1 cellular context compared by ENCODE assay signal in the genomic region with DNA sequence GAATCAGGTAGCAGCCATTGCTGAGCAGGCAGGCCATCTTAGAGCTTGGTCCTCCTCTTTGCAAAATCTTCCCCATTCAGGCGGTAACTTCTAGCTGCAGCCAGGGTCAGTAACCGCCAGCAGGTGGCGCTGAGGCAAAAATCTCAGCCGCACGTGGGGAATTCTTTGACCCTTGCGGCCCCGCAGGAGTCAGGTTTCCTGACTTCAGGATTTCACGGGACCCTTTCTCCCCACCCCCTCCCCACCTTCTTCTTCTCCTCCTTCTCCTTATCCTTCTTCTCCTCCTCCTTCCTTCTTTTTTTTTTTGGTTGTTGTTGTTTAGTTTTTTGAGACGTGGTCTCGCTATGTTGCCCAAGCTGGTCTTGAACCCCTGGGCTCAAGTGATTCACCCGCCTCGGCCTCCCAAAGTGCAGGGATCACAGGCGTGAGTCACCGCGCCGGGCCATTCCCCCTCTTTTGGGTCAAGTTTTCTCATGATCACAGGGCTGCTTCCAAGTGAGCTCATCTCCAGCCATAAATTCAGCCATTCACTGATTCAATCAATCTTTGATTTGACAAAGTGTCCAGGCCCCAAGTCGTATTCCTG.
A peak's percentile ranks its signal among the peaks of the same experiment; 100 is the strongest.
TF ChIP-seq lines count a peak whose summit lies in the region.

No MANE protein-coding gene starts in this region.

TF ChIP-seq in K562, 482 proteins besides CTCF, POLR2A, EP300 and RAD21 (continued from another document and continues in another):
- TF ChIP-seq, protein P1, sequence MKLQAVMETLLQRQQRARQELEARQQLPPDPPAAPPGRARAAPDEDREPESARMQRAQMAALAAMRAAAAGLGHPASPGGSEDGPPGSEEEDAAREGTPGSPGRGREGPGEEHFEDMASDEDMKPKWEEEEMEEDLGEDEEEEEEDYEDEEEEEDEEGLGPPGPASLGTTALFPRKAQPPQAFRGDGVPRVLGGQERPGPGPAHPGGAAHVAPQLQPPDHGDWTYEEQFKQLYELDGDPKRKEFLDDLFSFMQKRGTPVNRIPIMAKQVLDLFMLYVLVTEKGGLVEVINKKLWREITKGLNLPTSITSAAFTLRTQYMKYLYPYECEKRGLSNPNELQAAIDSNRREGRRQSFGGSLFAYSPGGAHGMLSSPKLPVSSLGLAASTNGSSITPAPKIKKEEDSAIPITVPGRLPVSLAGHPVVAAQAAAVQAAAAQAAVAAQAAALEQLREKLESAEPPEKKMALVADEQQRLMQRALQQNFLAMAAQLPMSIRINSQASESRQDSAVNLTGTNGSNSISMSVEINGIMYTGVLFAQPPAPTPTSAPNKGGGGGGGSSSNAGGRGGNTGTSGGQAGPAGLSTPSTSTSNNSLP (IDR thresholded peaks at IDR 0.05; ENCODE audit: borderline replicate concordance, low read depth, low read length), result no peak
- TF ChIP-seq, protein P2, sequence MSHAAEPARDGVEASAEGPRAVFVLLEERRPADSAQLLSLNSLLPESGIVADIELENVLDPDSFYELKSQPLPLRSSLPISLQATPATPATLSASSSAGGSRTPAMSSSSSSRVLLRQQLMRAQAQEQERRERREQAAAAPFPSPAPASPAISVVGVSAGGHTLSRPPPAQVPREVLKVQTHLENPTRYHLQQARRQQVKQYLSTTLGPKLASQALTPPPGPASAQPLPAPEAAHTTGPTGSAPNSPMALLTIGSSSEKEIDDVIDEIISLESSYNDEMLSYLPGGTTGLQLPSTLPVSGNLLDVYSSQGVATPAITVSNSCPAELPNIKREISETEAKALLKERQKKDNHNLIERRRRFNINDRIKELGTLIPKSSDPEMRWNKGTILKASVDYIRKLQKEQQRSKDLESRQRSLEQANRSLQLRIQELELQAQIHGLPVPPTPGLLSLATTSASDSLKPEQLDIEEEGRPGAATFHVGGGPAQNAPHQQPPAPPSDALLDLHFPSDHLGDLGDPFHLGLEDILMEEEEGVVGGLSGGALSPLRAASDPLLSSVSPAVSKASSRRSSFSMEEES (CRISPR knock-in tag; IDR thresholded peaks at IDR 0.05), result no peak
- TF ChIP-seq SREBF2 (CRISPR knock-in tag; IDR thresholded peaks at IDR 0.05) (no peak), MAFF (IDR thresholded peaks at IDR 0.05; ENCODE audit: low read length) (no peak), MECOM (CRISPR knock-in tag; IDR thresholded peaks at IDR 0.05) (no peak), HDGF (IDR thresholded peaks at IDR 0.05) (0 out of 2 replicates have a peak, but pooled peaks have one; percentile 32), SMAD3 (CRISPR knock-in tag; conservative IDR thresholded peaks at IDR 0.05) (0 out of 2 replicates have a peak, but pooled peaks have one; percentile 40), ZNF561 (CRISPR knock-in tag; conservative IDR thresholded peaks at IDR 0.05) (no peak), CREB1 (IDR thresholded peaks at IDR 0.05) (no peak), CREB1 (CRISPR knock-in tag; IDR thresholded peaks at IDR 0.05) (no peak), JUN (IDR thresholded peaks at IDR 0.05; ENCODE audit: borderline replicate concordance, low read depth, low read length) (peak; percentile 16; the same call in 1 of the 2 replicates), JUN (CRISPR knock-in tag; IDR thresholded peaks at IDR 0.05; ENCODE audit: borderline replicate concordance) (no peak), ZNF436 (CRISPR knock-in tag; IDR thresholded peaks at IDR 0.05) (no peak), ADNP (tag; IDR thresholded peaks at IDR 0.05) (no peak), NCOR1 (IDR thresholded peaks at IDR 0.05) (no peak), HLTF (IDR thresholded peaks at IDR 0.05) (peak; percentile 90), NCOA6 (IDR thresholded peaks at IDR 0.05) (no peak), CCAR2 (IDR thresholded peaks at IDR 0.05; ENCODE audit: low read depth, low read length) (no peak), ARHGAP35 (IDR thresholded peaks at IDR 0.05; ENCODE audit: partially characterized antibody) (peak; percentile 61), SLC30A9 (CRISPR knock-in tag; IDR thresholded peaks at IDR 0.05) (no peak), ILK (tag; IDR thresholded peaks at IDR 0.05; ENCODE audit: borderline replicate concordance, low read depth) (no peak), KLF10 (CRISPR knock-in tag; IDR thresholded peaks at IDR 0.05) (no peak), NR2F6 (CRISPR knock-in tag; IDR thresholded peaks at IDR 0.05) (no peak), SMAD4 (CRISPR knock-in tag; conservative IDR thresholded peaks at IDR 0.05) (peak; percentile 51; the same call in 1 of the 2 replicates), EP400 (IDR thresholded peaks at IDR 0.05) (no peak; the same call in 1 of the 2 replicates)
- TF ChIP-seq, protein P3, sequence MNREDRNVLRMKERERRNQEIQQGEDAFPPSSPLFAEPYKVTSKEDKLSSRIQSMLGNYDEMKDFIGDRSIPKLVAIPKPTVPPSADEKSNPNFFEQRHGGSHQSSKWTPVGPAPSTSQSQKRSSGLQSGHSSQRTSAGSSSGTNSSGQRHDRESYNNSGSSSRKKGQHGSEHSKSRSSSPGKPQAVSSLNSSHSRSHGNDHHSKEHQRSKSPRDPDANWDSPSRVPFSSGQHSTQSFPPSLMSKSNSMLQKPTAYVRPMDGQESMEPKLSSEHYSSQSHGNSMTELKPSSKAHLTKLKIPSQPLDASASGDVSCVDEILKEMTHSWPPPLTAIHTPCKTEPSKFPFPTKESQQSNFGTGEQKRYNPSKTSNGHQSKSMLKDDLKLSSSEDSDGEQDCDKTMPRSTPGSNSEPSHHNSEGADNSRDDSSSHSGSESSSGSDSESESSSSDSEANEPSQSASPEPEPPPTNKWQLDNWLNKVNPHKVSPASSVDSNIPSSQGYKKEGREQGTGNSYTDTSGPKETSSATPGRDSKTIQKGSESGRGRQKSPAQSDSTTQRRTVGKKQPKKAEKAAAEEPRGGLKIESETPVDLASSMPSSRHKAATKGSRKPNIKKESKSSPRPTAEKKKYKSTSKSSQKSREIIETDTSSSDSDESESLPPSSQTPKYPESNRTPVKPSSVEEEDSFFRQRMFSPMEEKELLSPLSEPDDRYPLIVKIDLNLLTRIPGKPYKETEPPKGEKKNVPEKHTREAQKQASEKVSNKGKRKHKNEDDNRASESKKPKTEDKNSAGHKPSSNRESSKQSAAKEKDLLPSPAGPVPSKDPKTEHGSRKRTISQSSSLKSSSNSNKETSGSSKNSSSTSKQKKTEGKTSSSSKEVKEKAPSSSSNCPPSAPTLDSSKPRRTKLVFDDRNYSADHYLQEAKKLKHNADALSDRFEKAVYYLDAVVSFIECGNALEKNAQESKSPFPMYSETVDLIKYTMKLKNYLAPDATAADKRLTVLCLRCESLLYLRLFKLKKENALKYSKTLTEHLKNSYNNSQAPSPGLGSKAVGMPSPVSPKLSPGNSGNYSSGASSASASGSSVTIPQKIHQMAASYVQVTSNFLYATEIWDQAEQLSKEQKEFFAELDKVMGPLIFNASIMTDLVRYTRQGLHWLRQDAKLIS (CRISPR knock-in tag; IDR thresholded peaks at IDR 0.05), result no peak
- TF ChIP-seq, protein P4, sequence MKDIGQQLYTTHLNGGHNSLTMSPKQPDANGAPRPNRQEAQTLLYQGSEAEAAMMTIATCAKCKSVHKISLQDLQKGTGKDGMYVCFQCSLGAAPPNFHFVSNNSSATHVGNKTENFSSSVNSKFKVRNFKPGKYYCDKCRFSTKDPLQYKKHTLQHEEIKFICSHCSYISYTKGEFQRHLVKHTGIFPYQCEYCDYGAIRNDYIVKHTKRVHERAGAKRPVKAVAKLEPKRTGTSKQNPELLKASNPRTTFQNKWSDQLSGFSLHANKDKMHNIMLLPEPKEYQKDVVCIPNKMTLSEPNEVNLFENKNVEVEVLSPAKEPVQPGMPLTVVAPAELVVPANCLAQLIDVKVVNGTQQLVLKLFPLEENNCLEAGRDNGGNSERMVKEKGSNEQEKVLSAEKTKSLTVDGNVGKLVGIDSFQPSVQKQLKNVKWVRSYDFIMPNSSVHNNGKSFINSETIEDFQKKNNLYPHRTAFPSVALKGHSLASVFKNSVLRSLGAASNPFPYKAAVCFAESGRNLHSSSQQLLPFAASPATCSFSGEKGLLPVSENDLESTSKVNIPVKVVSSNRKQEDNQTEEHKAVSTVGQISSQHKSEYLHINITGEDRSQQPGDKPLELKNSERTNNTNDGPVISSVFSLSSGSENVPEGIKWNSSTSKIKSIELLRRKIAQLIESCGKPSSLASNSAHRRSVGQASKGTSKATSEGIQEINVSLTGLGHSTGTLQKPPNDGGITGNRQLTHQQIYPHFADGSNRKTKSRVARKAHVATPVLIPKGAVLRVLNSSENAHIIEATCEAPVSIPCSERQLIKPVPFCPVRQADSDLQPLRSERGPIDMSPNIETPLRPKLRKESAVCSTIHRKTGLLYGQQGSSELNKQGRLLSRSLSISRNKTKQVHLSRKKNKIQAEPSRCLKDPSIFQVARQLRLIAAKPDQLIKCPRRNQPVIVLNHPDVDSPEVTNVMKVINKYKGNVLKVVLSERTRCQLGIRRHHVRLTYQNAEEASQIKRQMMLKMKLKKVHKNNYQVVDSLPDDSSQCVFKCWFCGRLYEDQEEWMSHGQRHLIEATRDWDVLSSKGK (CRISPR knock-in tag; IDR thresholded peaks at IDR 0.05), result no peak
- TF ChIP-seq, protein P5, sequence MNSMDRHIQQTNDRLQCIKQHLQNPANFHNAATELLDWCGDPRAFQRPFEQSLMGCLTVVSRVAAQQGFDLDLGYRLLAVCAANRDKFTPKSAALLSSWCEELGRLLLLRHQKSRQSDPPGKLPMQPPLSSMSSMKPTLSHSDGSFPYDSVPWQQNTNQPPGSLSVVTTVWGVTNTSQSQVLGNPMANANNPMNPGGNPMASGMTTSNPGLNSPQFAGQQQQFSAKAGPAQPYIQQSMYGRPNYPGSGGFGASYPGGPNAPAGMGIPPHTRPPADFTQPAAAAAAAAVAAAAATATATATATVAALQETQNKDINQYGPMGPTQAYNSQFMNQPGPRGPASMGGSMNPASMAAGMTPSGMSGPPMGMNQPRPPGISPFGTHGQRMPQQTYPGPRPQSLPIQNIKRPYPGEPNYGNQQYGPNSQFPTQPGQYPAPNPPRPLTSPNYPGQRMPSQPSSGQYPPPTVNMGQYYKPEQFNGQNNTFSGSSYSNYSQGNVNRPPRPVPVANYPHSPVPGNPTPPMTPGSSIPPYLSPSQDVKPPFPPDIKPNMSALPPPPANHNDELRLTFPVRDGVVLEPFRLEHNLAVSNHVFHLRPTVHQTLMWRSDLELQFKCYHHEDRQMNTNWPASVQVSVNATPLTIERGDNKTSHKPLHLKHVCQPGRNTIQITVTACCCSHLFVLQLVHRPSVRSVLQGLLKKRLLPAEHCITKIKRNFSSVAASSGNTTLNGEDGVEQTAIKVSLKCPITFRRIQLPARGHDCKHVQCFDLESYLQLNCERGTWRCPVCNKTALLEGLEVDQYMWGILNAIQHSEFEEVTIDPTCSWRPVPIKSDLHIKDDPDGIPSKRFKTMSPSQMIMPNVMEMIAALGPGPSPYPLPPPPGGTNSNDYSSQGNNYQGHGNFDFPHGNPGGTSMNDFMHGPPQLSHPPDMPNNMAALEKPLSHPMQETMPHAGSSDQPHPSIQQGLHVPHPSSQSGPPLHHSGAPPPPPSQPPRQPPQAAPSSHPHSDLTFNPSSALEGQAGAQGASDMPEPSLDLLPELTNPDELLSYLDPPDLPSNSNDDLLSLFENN (IDR thresholded peaks at IDR 0.05; ENCODE audit: low read depth in 2 of 2, low read length in 2 of 2), result no peak
